ENCODE assay signal across 8 cellular contexts in genomic region chr16:56519459-56520250, GRCh38. TPM values are rescaled to one million over a fixed set of nuclear protein-coding genes. Genes with fewer than 3 reads are reported as not detected.
A peak's percentile ranks its signal among the peaks of the same experiment; 100 is the strongest.
DNase-seq lines count a peak whose midpoint lies in the region; ATAC-seq, FAIRE-seq and TF ChIP-seq lines count a peak whose summit lies in the region.

TSS of gene BBS2 (minus strand) at chr16:56520024. CDS start at chr16:56519862, 162 bp downstream.

- H3K4me3 ChIP-seq in AG04449 (ENCODE audit: low read depth, low read length) (peak within 1 kb of the TSS; percentile 92), bronchial epithelial cell (ENCODE audit: low read depth, low read length) (peak within 1 kb of the TSS; percentile 97), small intestine (ENCODE audit: low read depth in 1 of 2, low read length in 2 of 2) (peak within 1 kb of the TSS; percentile 85 to 93)

- FAIRE-seq in bronchial epithelial cell (lab: Jason Lieb, UNC) (no peak), small intestine (lab: Jason Lieb, UNC) (no peak)

- DNase-seq in AG04449 (ENCODE audit: low read depth, low spot score) (no peak), NCI-H2227 (lab: John Stamatoyannopoulos, UW; ENCODE audit: unreplicated experiment) (peak; percentile 91), WTC11 (ENCODE audit: low spot score) (peak; percentile 90), bronchial epithelial cell (ENCODE audit: low read depth) (peak; percentile 72), iPS-NIHi11 (ENCODE audit: low spot score) (peak; percentile 93), small intestine (peak; percentile 93)

- TF ChIP-seq CTCF in AG04449 (IDR thresholded peaks at IDR 0.05; ENCODE audit: insufficient read depth, low read length, missing control alignments) (no peak), WTC11 (IDR thresholded peaks at IDR 0.05) (no peak), bronchial epithelial cell (IDR thresholded peaks at IDR 0.05; ENCODE audit: insufficient read depth, low read length, severe bottlenecking) (peak; percentile 3)

- peak within 1 kb of the TSS; percentile 89 to 96 for H3K27ac ChIP-seq in small intestine (ENCODE audit: low read depth in 1 of 2, low read length in 1 of 2)

- H3K36me3 ChIP-seq in bronchial epithelial cell (ENCODE audit: control insufficient read depth, insufficient read depth, low read length) = no peaks in the 10 kb centered on the region
- no peaks in the 10 kb centered on the region for H3K36me3 ChIP-seq in small intestine (ENCODE audit: control insufficient read depth in 2 of 2, insufficient read depth in 2 of 2, low read length in 2 of 2)

- no peaks in the 10 kb centered on the region; the same call in 1 of the 2 replicates for H3K27me3 Mint-ChIP-seq in WTC11 (ENCODE audit: low read depth)

- CTCF ChIA-PET in AG04449 (lab: Yijun Ruan, JAX) = interaction anchor here (0.9 to 5.4 kb wide), 6 partner anchors 9 to 181 kb away, joined by 3 to 49 read pairs (median 4); no protein-coding TSS in a partner anchor
- CTCF ChIA-PET in WTC11 (lab: Charles Lee) = no interaction called here

- H3K27me3 ChIP-seq in bronchial epithelial cell (ENCODE audit: control insufficient read depth, insufficient read depth, low read length) (no peaks in the 10 kb centered on the region), small intestine (ENCODE audit: control insufficient read depth in 2 of 2, insufficient read depth in 2 of 2, low read length in 2 of 2) (no peaks in the 10 kb centered on the region)

- H3K4me1 ChIP-seq in small intestine (ENCODE audit: control insufficient read depth in 2 of 2, insufficient read depth in 1 of 2, low read depth in 1 of 2, low read length in 1 of 2) = peaks cover 2 to 3% of the 10 kb centered on the region in 2 donors

- H3K4me3 Mint-ChIP-seq in WTC11 = peak within 1 kb of the TSS; percentile 75

- 0 out of 2 replicates have a peak within 1 kb of the TSS, but pooled peaks have one; percentile 19 for H3K27ac Mint-ChIP-seq in WTC11

- POLR2A ChIA-PET in AG04449 (lab: Yijun Ruan, JAX) = interaction anchor here (0.7 kb wide), 1 partner anchor 106 kb away, joined by 4 read pairs; the partner anchor contains the start of gene MT1E
- POLR2A ChIA-PET in WTC11 (lab: Charles Lee) = interaction anchor here (0.7 to 1.0 kb wide), 2 partner anchors 28 to 173 kb away, joined by 4 to 6 read pairs; no protein-coding TSS in a partner anchor

- no peaks in the 10 kb centered on the region for H3K9me3 ChIP-seq in small intestine (ENCODE audit: control insufficient read depth, low read depth)

- peaks cover 21% of the 10 kb centered on the region for H3K4me1 Mint-ChIP-seq in WTC11

- no peaks in the 10 kb centered on the region for H3K9me3 Mint-ChIP-seq in WTC11

- H3K36me3 Mint-ChIP-seq in WTC11 = no peaks in the 10 kb centered on the region

- WGBS in small intestine, 3 donors = 0 to 1% (median 1%) methylated on average over 58 to 65 of the region's 65 CpGs

- peak; percentile 51 for ATAC-seq in GM18873 (IDR thresholded peaks at IDR 0.05; ENCODE audit: low FRiP score, unreplicated experiment)
- ATAC-seq in HG03135 (IDR thresholded peaks at IDR 0.05; ENCODE audit: unreplicated experiment) = peak; percentile 84
- peak; percentile 96 for ATAC-seq in WTC11

TF ChIP-seq in WTC11, 78 proteins besides CTCF, POLR2A, EP300 and RAD21 (continues in another document):
- peak; percentile 48 for TF ChIP-seq SP1 (CRISPR knock-in tag; conservative IDR thresholded peaks at IDR 0.05)
- TF ChIP-seq CDX4 (CRISPR knock-in tag; IDR thresholded peaks at IDR 0.05; ENCODE audit: borderline replicate concordance) = no peak
- TF ChIP-seq ZNF219 (CRISPR knock-in tag; IDR thresholded peaks at IDR 0.05; ENCODE audit: borderline replicate concordance) = peak; percentile 51; the same call in 1 of the 2 replicates
- no peak for TF ChIP-seq ZNF425 (CRISPR knock-in tag; conservative IDR thresholded peaks at IDR 0.05)
- peak; percentile 52; the same call in 1 of the 2 replicates for TF ChIP-seq HMGXB4 (CRISPR knock-in tag; IDR thresholded peaks at IDR 0.05)
- no peak for TF ChIP-seq E2F5 (CRISPR knock-in tag; IDR thresholded peaks at IDR 0.05)
- no peak for TF ChIP-seq AFF4 (CRISPR knock-in tag; IDR thresholded peaks at IDR 0.05; ENCODE audit: borderline replicate concordance)

RNA-seq across cellular contexts. Expression of gene BBS2, which starts in this region (rescaled TPM):
- total RNA-seq in WTC11 (2021) (19.1 to 25.7 TPM (median 24.1 TPM) in 3 replicates), bronchial epithelial cell (31.6 and 46.6 TPM in 2 replicates)
- polyA plus RNA-seq in small intestine = 10 to 100 TPM; 14.3 to 22.1 (median 17.8) TPM
